ENCODE assay signal across 8 cellular contexts in the genomic region with DNA sequence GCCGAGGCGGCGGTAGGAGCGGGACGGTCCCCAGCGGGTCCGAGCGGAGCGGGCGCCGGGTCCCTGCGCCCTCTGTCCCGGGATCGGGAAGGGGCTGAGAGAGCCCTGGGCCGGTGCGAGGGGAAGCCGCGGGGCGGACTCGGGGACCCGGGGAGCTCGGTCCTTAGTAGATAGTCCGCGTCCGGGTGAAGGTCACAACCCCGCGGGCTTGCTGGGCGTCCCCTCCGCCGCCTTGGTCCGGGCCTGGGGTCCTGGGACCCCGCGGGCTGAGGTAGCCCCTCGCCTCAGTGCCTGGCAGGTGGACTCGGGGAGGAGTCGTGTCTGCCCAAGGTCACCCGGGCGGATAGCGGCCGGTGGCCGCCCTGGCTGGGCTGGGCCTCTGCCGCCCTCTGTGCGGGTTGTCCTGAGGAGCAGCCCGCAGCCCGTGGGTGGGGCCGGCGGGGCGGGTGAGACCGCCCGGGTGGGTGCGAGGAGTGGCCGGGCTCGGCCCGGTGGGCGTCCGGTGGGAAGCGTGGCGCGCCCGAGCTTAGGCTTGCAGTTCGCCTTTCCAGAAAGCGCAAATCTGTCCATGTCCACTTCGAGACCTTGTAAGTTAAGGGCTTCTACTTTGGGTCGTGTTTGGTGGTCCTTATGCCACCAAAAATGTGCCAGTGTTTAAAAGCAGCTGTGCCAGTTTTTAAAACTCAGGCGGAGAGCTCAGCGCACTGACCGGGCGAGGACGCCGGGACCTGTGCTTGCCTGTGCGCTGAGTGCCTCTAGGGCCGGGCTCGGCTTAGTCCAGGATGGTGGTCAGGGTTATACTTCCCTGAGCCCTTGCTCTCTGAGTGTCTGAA. TPM values are rescaled to one million over a fixed set of nuclear protein-coding genes. Genes with fewer than 3 reads are reported as not detected.
DNase-seq lines count a peak whose midpoint lies in the region; ATAC-seq and TF ChIP-seq lines count a peak whose summit lies in the region.

No MANE protein-coding gene starts in this region.

- 0 to 1% methylated on average over 30 to 73 of the region's 73 CpGs for WGBS in endodermal cell (ENCODE audit: insufficient coverage in 1 of 2, insufficient read length in 1 of 2), 2 experiments

- TF ChIP-seq CTCF in VCaP (conservative IDR thresholded peaks at IDR 0.05) (no peak), endodermal cell (conservative IDR thresholded peaks at IDR 0.05) (peak; percentile 20), mucosa of descending colon (IDR thresholded peaks at IDR 0.05) (no peak), tibial artery (IDR thresholded peaks at IDR 0.05) (no peak)

- ATAC-seq in GM21515 (IDR thresholded peaks at IDR 0.05; ENCODE audit: unreplicated experiment) = peak; percentile 25
- peak; percentile 78 for ATAC-seq in mucosa of descending colon

- H3K36me3 Mint-ChIP-seq in endodermal cell (ENCODE audit: low read depth) = peaks cover 18% of the 10 kb centered on the region

- peak overlapping the region; percentile 100 for H3K4me3 ChIP-seq in HUES6 (ENCODE audit: low read depth, low read length)
- peak overlapping the region; percentile 87 for H3K4me3 ChIP-seq in endodermal cell (ENCODE audit: low read length)
- peak overlapping the region; percentile 95 for H3K4me3 ChIP-seq in mucosa of descending colon
- H3K4me3 ChIP-seq in tibial artery = peak overlapping the region; percentile 73 to 95

- no peaks in the 10 kb centered on the region for H3K9me3 ChIP-seq in HUES6 (ENCODE audit: control insufficient read depth, insufficient read depth, low read depth, low read length)
- no peaks in the 10 kb centered on the region for H3K9me3 ChIP-seq in endodermal cell (ENCODE audit: control insufficient read depth, low read length)
- no peaks in the 10 kb centered on the region for H3K9me3 ChIP-seq in mucosa of descending colon
- no peaks in the 10 kb centered on the region for H3K9me3 ChIP-seq in tibial artery

- H3K27ac Mint-ChIP-seq in endodermal cell = peak overlapping the region; percentile 90

- H3K36me3 ChIP-seq in HUES6 (ENCODE audit: control insufficient read depth, insufficient read depth, low read length) = peaks cover 14% of the 10 kb centered on the region
- peaks cover 5% of the 10 kb centered on the region for H3K36me3 ChIP-seq in endodermal cell (ENCODE audit: control insufficient read depth, insufficient read depth, low read length)
- no peaks in the 10 kb centered on the region for H3K36me3 ChIP-seq in mucosa of descending colon (ENCODE audit: low read depth)
- H3K36me3 ChIP-seq in tibial artery = peaks cover 0 to 7% (median under 1%) of the 10 kb centered on the region in 3 donors

- no peaks in the 10 kb centered on the region for H3K27me3 Mint-ChIP-seq in endodermal cell (ENCODE audit: insufficient read depth)

- DNase-seq in EL (peak; percentile 47), endodermal cell (peak; percentile 81), mucosa of descending colon (peak; percentile 50 to 75 (median 73)), tibial artery (peak in 1 of 2 donors; percentile 41), cerebellar nuclear complex (lab: John Stamatoyannopoulos, UW) (no peak)

- H3K27me3 ChIP-seq in HUES6 (ENCODE audit: control insufficient read depth, insufficient read depth, low read length) = no peaks in the 10 kb centered on the region
- H3K27me3 ChIP-seq in endodermal cell (ENCODE audit: control insufficient read depth, insufficient read depth, low read length, poor library complexity, severe bottlenecking) = no peaks in the 10 kb centered on the region
- H3K27me3 ChIP-seq in tibial artery = no peaks in the 10 kb centered on the region

- H3K4me1 ChIP-seq in HUES6 (ENCODE audit: control insufficient read depth, insufficient read depth, low read length) = peaks cover 23% of the 10 kb centered on the region
- H3K4me1 ChIP-seq in endodermal cell (ENCODE audit: control insufficient read depth, insufficient read depth, low read length) = no peaks in the 10 kb centered on the region
- H3K4me1 ChIP-seq in mucosa of descending colon (ENCODE audit: low read depth) = peaks cover 4% of the 10 kb centered on the region
- H3K4me1 ChIP-seq in tibial artery = peaks cover 0 to 47% (median 20%) of the 10 kb centered on the region in 4 donors

- peak overlapping the region; percentile 51; the same call in 1 of the 2 replicates for H3K27ac ChIP-seq in HUES6 (ENCODE audit: low read depth, low read length)
- H3K27ac ChIP-seq in VCaP = peak overlapping the region; percentile 81
- H3K27ac ChIP-seq in endodermal cell (ENCODE audit: low read depth, low read length) = no peak overlapping the region
- peak overlapping the region; percentile 78 to 86 for H3K27ac ChIP-seq in tibial artery

- H3K9ac ChIP-seq in HUES6 (ENCODE audit: low read length) (peak overlapping the region; percentile 80), endodermal cell (ENCODE audit: extremely low read depth, low read length, poor library complexity, severe bottlenecking) (peak overlapping the region; percentile 74)

- intact Hi-C loops in mucosa of descending colon (cut with DNase I, micrococcal nuclease) (no loop called here), tibial artery (cut with DNase I; ENCODE audit: low total_unique reads) (loop anchor here (2.0 to 5.0 kb wide), 2 partner anchors 30 to 54 kb away; a partner anchor contains a TSS)

- peak overlapping the region; percentile 81 for H3K4me3 Mint-ChIP-seq in endodermal cell

- no peaks in the 10 kb centered on the region for H3K9me3 Mint-ChIP-seq in endodermal cell

- peaks cover 24% of the 10 kb centered on the region for H3K4me1 Mint-ChIP-seq in endodermal cell

RNA-seq across cellular contexts. Expression of a gene that starts 0.6 kb away (rescaled TPM):
- 10 to 100 TPM; 61.6 to 73.1 TPM for total RNA-seq in endodermal cell
- 84.2 TPM for polyA plus RNA-seq in endodermal cell (2013, experiment 1 of 2)
- 70.5 TPM for polyA plus RNA-seq in endodermal cell (2013, experiment 2 of 2)
- 100 to 1,000 TPM; 223 to 322 (median 249) TPM for total RNA-seq in mucosa of descending colon

RNA-seq across cellular contexts. Expression of a gene that starts 0.7 kb away (rescaled TPM):
- total RNA-seq in endodermal cell = 1 to 10 TPM; 8.4 to 9.7 TPM
- 5.9 TPM for polyA plus RNA-seq in endodermal cell (2013, experiment 1 of 2)
- polyA plus RNA-seq in endodermal cell (2013, experiment 2 of 2) = 5.8 TPM
- 1 to 10 TPM; 3.5 to 9.8 (median 4.7) TPM for total RNA-seq in mucosa of descending colon

RNA-seq across cellular contexts. Expression of a gene that starts 27.4 kb away (rescaled TPM):
- total RNA-seq in endodermal cell (not detected), mucosa of descending colon (not detected)
- not detected for polyA plus RNA-seq in endodermal cell (2013, experiment 1 of 2)
- polyA plus RNA-seq in endodermal cell (2013, experiment 2 of 2) = not detected

RNA-seq across cellular contexts. Expression of a gene that starts 52.8 kb away (rescaled TPM):
- total RNA-seq in endodermal cell = 10 to 100 TPM; 69.2 to 80.9 TPM
- polyA plus RNA-seq in endodermal cell (2013, experiment 1 of 2) = 76.5 TPM
- polyA plus RNA-seq in endodermal cell (2013, experiment 2 of 2) = 72.9 TPM
- 100 to 1,000 TPM in 2 of 3 donors, 10 to 100 TPM in 1; 91.2 to 125 (median 122) TPM for total RNA-seq in mucosa of descending colon

Comparison
In these comparisons a context has a peak if more than half of its experiments do, and no peak if none do; other contexts are left out.
1. DNase-seq: peak in EL (single experiment), endodermal cell (single experiment) and mucosa of descending colon (3 of 3); none in cerebellar nuclear complex (0 of 2).
2. Peak in every context shown above with its lines, with median percentiles within 50 percentile points of each other: H3K4me3 ChIP-seq.